In the genomic region with DNA sequence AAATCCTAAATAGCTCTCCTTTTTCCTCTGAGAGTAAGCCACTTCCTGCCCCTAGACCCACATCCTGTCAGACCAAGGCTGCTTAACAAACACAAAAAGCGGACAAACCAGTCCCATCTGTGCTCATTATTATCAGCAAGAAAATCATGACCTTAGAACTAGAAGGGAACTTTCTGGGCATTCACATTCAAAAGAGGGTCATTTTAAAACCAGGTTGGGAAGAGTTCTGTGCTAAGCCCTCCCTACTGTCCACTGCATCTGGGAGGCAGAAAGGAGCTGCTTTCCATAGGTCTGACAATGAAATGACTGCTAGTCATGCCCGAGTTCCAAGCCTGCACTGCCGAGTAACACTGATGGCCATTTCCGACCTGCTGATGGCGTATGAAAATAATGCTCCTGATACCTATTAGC, we compare ENCODE assay signal across 8 cellular contexts. TPM values are rescaled to one million over a fixed set of nuclear protein-coding genes. Genes with fewer than 3 reads are reported as not detected.
DNase-seq lines count a peak whose midpoint lies in the region; ATAC-seq and TF ChIP-seq lines count a peak whose summit lies in the region.

No MANE protein-coding gene starts in this region.

- H3K27ac ChIP-seq in gastroesophageal sphincter = peak overlapping the region in 3 of 4 donors; percentile 4 to 40 (median 23)

- DNase-seq in DMS153 (lab: John Stamatoyannopoulos, UW) (peak; percentile 55), NCI-H1930 (lab: John Stamatoyannopoulos, UW) (no peak), NCI-H446 treated with DMSO at 0.1 percent for 48 hours (lab: John Stamatoyannopoulos, UW) (no peak)
- peak; percentile 42 for DNase-seq in T-helper 2 cell treated with Interferon-gamma antibody and Interleukin-4, amounts not matched to agents 5 μg/mL and 100 μg/mL, for 36 hours (ENCODE audit: low spot score)

- H3K9me3 ChIP-seq in gastroesophageal sphincter = no peaks in the 10 kb centered on the region

- peaks cover 4 to 80% (median 24%) of the 10 kb centered on the region in 3 donors for H3K4me1 ChIP-seq in gastroesophageal sphincter

- H3K27me3 ChIP-seq in gastroesophageal sphincter = no peaks in the 10 kb centered on the region

- peaks cover 0 to 7% of the 10 kb centered on the region in 2 donors for H3K36me3 ChIP-seq in gastroesophageal sphincter

- H3K27me3 Mint-ChIP-seq in T-helper 2 cell treated with Interferon-gamma antibody and Interleukin-4, amounts not matched to agents 5 μg/mL and 100 μg/mL, for 36 hours (ENCODE audit: low read depth) = no peaks in the 10 kb centered on the region
- no peaks in the 10 kb centered on the region for H3K27me3 Mint-ChIP-seq in stimulated activated naive CD8-positive, alpha-beta T cell treated with anti-CD3 and anti-CD28 coated beads, Interleukin-15, Interleukin-2, amounts not matched to agents 100 ng/mL and 50 ng/mL, for 24 hours

- H3K27ac Mint-ChIP-seq in T-helper 2 cell treated with Interferon-gamma antibody and Interleukin-4, amounts not matched to agents 5 μg/mL and 100 μg/mL, for 36 hours = peak overlapping the region; percentile 79
- H3K27ac Mint-ChIP-seq in stimulated activated naive CD8-positive, alpha-beta T cell treated with anti-CD3 and anti-CD28 coated beads, Interleukin-15, Interleukin-2, amounts not matched to agents 100 ng/mL and 50 ng/mL, for 24 hours = peak overlapping the region; percentile 77

- H3K9me3 Mint-ChIP-seq in T-helper 2 cell treated with Interferon-gamma antibody and Interleukin-4, amounts not matched to agents 5 μg/mL and 100 μg/mL, for 36 hours = no peaks in the 10 kb centered on the region
- no peaks in the 10 kb centered on the region for H3K9me3 Mint-ChIP-seq in stimulated activated naive CD8-positive, alpha-beta T cell treated with anti-CD3 and anti-CD28 coated beads, Interleukin-15, Interleukin-2, amounts not matched to agents 100 ng/mL and 50 ng/mL, for 24 hours

- TF ChIP-seq POLR2A in gastroesophageal sphincter (IDR thresholded peaks at IDR 0.05) = no peak

- H3K4me1 Mint-ChIP-seq in T-helper 2 cell treated with Interferon-gamma antibody and Interleukin-4, amounts not matched to agents 5 μg/mL and 100 μg/mL, for 36 hours (ENCODE audit: low read depth) = peaks cover 67% of the 10 kb centered on the region
- H3K4me1 Mint-ChIP-seq in stimulated activated naive CD8-positive, alpha-beta T cell treated with anti-CD3 and anti-CD28 coated beads, Interleukin-15, Interleukin-2, amounts not matched to agents 100 ng/mL and 50 ng/mL, for 24 hours (ENCODE audit: low read depth) = peaks cover 99% of the 10 kb centered on the region

- no peak for TF ChIP-seq CTCF in gastroesophageal sphincter (IDR thresholded peaks at IDR 0.05)

- peak overlapping the region; percentile 73 for H3K4me3 Mint-ChIP-seq in T-helper 2 cell treated with Interferon-gamma antibody and Interleukin-4, amounts not matched to agents 5 μg/mL and 100 μg/mL, for 36 hours
- peak overlapping the region; percentile 63 for H3K4me3 Mint-ChIP-seq in stimulated activated naive CD8-positive, alpha-beta T cell treated with anti-CD3 and anti-CD28 coated beads, Interleukin-15, Interleukin-2, amounts not matched to agents 100 ng/mL and 50 ng/mL, for 24 hours

- 35 to 84% methylated on average over 5 of the region's 5 CpGs for WGBS in gastroesophageal sphincter (ENCODE audit: low coverage in 1 of 2), 2 donors

- ATAC-seq in GM19035 (IDR thresholded peaks at IDR 0.05; ENCODE audit: unreplicated experiment) (peak; percentile 47), HG03378 (IDR thresholded peaks at IDR 0.05; ENCODE audit: unreplicated experiment) (peak; percentile 60), gastroesophageal sphincter (no peak)

- peaks cover 47% of the 10 kb centered on the region for H3K36me3 Mint-ChIP-seq in T-helper 2 cell treated with Interferon-gamma antibody and Interleukin-4, amounts not matched to agents 5 μg/mL and 100 μg/mL, for 36 hours (ENCODE audit: low read depth)
- peaks cover 80% of the 10 kb centered on the region for H3K36me3 Mint-ChIP-seq in stimulated activated naive CD8-positive, alpha-beta T cell treated with anti-CD3 and anti-CD28 coated beads, Interleukin-15, Interleukin-2, amounts not matched to agents 100 ng/mL and 50 ng/mL, for 24 hours (ENCODE audit: low read depth)

- no peak for TF ChIP-seq EP300 in gastroesophageal sphincter (IDR thresholded peaks at IDR 0.05)

- H3K4me3 ChIP-seq in gastroesophageal sphincter = no peak overlapping the region

RNA-seq across cellular contexts. Expression of gene EZR, which starts 15.4 kb away (rescaled TPM):
- total RNA-seq in gastroesophageal sphincter = 100 to 1,000 TPM in 3 of 4 donors, 10 to 100 TPM in 1; 88.0 to 190 (median 177) TPM

Comparison
In these comparisons a context has a peak if more than half of its experiments do, and no peak if none do; other contexts are left out.
1. DNase-seq: peak in DMS153 (single experiment) and T-helper 2 cell treated with Interferon-gamma antibody and Interleukin-4, amounts not matched to agents 5 μg/mL and 100 μg/mL, for 36 hours (single experiment); none in NCI-H1930 (0 of 2) and NCI-H446 treated with DMSO at 0.1 percent for 48 hours (single experiment).